Comparison of ENCODE assay signal across 7 cellular contexts in genomic region chr2:227518278-227518865, GRCh38. TPM values are rescaled to one million over a fixed set of nuclear protein-coding genes. Genes with fewer than 3 reads are reported as not detected.
DNase-seq lines count a peak whose midpoint lies in the region; ATAC-seq and TF ChIP-seq lines count a peak whose summit lies in the region.
"Not testable (repeated sequence)": the region's sequence is repeated elsewhere in the genome, so short reads cannot be mapped to it uniquely, and the experiment has no call there.

No MANE protein-coding gene starts in this region.

- H3K4me3 ChIP-seq in RWPE2 (ENCODE audit: severe bottlenecking); brain microvascular endothelial cell (ENCODE audit: low read depth, low read length): not testable (repeated sequence)

- H3K9me3 ChIP-seq in RWPE2 (ENCODE audit: severe bottlenecking) = not testable (repeated sequence)

- TF ChIP-seq CTCF in RWPE2 (IDR thresholded peaks at IDR 0.05; ENCODE audit: poor library complexity, severe bottlenecking); brain microvascular endothelial cell (IDR thresholded peaks at IDR 0.05; ENCODE audit: low read depth, low read length, missing control alignments): not testable (repeated sequence)

- DNase-seq in ELR (ENCODE audit: low read depth) = peak; percentile 61
- DNase-seq in HT1080 (ENCODE audit: low read depth) = peak; percentile 62
- not testable (repeated sequence) for DNase-seq in RWPE2 (ENCODE audit: low spot score); left ventricle myocardium superior
- peak; percentile 62 for DNase-seq in brain microvascular endothelial cell
- peak; percentile 48 for DNase-seq in fibroblast of gingiva (ENCODE audit: low read depth)
- DNase-seq in pulmonary artery endothelial cell (ENCODE audit: low read depth, low spot score) = peak; percentile 8

- intact Hi-C loops in left ventricle myocardium superior (cut with micrococcal nuclease) = not testable (repeated sequence)

- H3K4me1 ChIP-seq in RWPE2 (ENCODE audit: insufficient read depth, poor library complexity, severe bottlenecking) = peaks cover 15% of the 10 kb centered on the region

- ATAC-seq in RWPE2 (ENCODE audit: low read depth) (0 out of 3 replicates have a peak, but pooled peaks have one; percentile 25), left ventricle myocardium superior (peak; percentile 28)

- not testable (repeated sequence) for H3K27me3 ChIP-seq in RWPE2 (ENCODE audit: insufficient read depth, poor library complexity, severe bottlenecking); brain microvascular endothelial cell (replicated peaks)

- H3K27ac ChIP-seq in RWPE2 (ENCODE audit: poor library complexity, severe bottlenecking); brain microvascular endothelial cell: not testable (repeated sequence)

- in situ Hi-C loops in brain microvascular endothelial cell (cut with HindIII; ENCODE audit: low pct_ligation_motif_present, low sequenced_read_pairs) = not testable (repeated sequence)

- peaks cover 37% of the 10 kb centered on the region for H3K36me3 ChIP-seq in RWPE2 (ENCODE audit: low read depth)
- not testable (repeated sequence) for H3K36me3 ChIP-seq in brain microvascular endothelial cell (replicated peaks)

RNA-seq across cellular contexts. Expression of gene AGFG1, which starts 46.4 kb away (rescaled TPM):
- total RNA-seq in HT1080 (2014; rRNA removed; shearing (Covaris generic)) = 72.4 and 106 TPM in 2 replicates
- 78.2 and 82.4 TPM in 2 replicates for polyA plus RNA-seq in HT1080 (2015; cell fraction: cytosol; rRNA removed)
- 53.9 and 67.4 TPM in 2 replicates for polyA plus RNA-seq in HT1080 (2015; cell fraction: nucleus; rRNA removed)
- 55.2 TPM for total RNA-seq in left ventricle myocardium superior
- 70.3 and 105 TPM in 2 replicates for total RNA-seq in pulmonary artery endothelial cell
